ENCODE assay signal across 8 cellular contexts in the genomic region with DNA sequence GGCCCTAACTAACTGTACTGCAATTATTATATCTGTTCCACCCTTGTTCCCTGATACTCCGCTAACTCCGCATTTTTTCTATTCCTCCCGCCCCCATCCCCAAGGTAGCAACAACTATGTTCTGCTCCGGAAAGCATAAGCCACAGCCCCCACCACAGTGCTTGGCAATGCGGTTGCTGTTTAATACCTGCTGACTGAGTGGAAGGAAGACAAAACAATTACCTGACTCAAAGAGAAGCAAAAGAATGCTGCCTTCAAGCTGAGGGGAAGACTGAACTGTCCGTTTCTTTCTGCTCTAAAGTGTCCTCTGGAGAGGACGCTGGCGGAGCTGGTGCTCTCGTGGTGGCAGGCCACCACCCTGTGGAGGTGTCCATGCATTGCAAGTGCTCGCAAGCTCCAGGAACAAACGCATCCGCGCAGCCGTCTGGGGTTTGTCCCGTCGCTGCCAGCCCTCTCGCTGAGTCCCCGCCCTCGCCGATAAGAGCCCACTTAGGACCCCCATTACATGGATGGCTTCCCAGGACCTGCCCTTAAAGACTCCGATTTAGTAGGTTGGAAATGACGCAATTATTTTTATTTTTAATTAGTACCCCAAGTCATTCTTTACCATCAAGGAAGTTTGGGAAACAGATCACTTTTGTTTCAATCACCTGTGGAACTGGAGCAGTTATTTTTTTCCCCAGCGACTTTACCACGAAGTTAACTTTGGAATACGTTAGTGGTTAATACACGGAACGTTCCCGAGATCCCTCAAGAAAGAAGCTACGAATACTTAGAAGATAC. TPM values are rescaled to one million over a fixed set of nuclear protein-coding genes. Genes with fewer than 3 reads are reported as not detected.
A peak's percentile ranks its signal among the peaks of the same experiment; 100 is the strongest.
DNase-seq lines count a peak whose midpoint lies in the region; ATAC-seq and TF ChIP-seq lines count a peak whose summit lies in the region.

No MANE protein-coding gene starts in this region.

- H3K27me3 ChIP-seq in right cardiac atrium (ENCODE audit: control insufficient read depth, insufficient read depth) (no peaks in the 10 kb centered on the region), vagina (no peaks in the 10 kb centered on the region)

- peak overlapping the region; percentile 97 for H3K27ac ChIP-seq in right cardiac atrium (ENCODE audit: low read length)
- peak overlapping the region; percentile 98 for H3K27ac ChIP-seq in vagina

- no peaks in the 10 kb centered on the region for H3K36me3 ChIP-seq in vagina

- H3K9me3 ChIP-seq in right cardiac atrium (ENCODE audit: control insufficient read depth, low read length) (no peaks in the 10 kb centered on the region), vagina (no peaks in the 10 kb centered on the region)

- no peak for TF ChIP-seq POLR2A in vagina (IDR thresholded peaks at IDR 0.05)

- H3K4me3 ChIP-seq in GM12865 (ENCODE audit: low read depth, low read length), result peak overlapping the region; percentile 99
- peak overlapping the region; percentile 86 for H3K4me3 ChIP-seq in right cardiac atrium (ENCODE audit: low read length)
- peak overlapping the region; percentile 93 to 98 for H3K4me3 ChIP-seq in vagina

- DNase-seq in GM12865 (ENCODE audit: low read depth) (peak; percentile 95), NCI-H1105 (lab: John Stamatoyannopoulos, UW) (peak; percentile 43), T follicular helper cell (ENCODE audit: low read depth) (peak; percentile 60), amniotic stem cell (lab: John Stamatoyannopoulos, UW) (peak; percentile 66), right cardiac atrium (peak; percentile 92 to 96 (median 96)), putamen (ENCODE audit: low spot score) (peak; percentile 88), vagina (ENCODE audit: extremely low spot score in 2 of 2) (peak in 1 of 2 donors; percentile 95)

- ATAC-seq in HG02623 (IDR thresholded peaks at IDR 0.05; ENCODE audit: unreplicated experiment) (peak; percentile 41), right cardiac atrium (peak; percentile 80)

- H3K4me1 ChIP-seq in right cardiac atrium (ENCODE audit: control insufficient read depth, insufficient read depth, low read length), result peaks cover 6% of the 10 kb centered on the region
- peaks cover 39% of the 10 kb centered on the region for H3K4me1 ChIP-seq in vagina

- TF ChIP-seq CTCF in GM12865 (IDR thresholded peaks at IDR 0.05; ENCODE audit: insufficient read depth, low read depth, low read length, missing control alignments) (peak; percentile 96), vagina (IDR thresholded peaks at IDR 0.05) (peak; percentile 79 to 88 (median 87))

- WGBS in right cardiac atrium, result under 1% methylated on average over 29 of the region's 29 CpGs

- intact Hi-C loops in right cardiac atrium (cut with DNase I) (loop anchor here (5.0 to 10.0 kb wide), 6 partner anchors 51 to 314 kb away; no protein-coding TSS in a partner anchor), vagina (cut with DNase I) (loop anchor here (10.0 kb wide), 3 partner anchors 91 to 311 kb away; a partner anchor contains a TSS)

RNA-seq across cellular contexts. Expression of a gene that starts 1.6 kb away (rescaled TPM):
- total RNA-seq in right cardiac atrium, result 100 to 1,000 TPM; 493 to 926 (median 671) TPM
- polyA plus RNA-seq in right cardiac atrium, result 1,833 TPM
- total RNA-seq in vagina, result 193 TPM

RNA-seq across cellular contexts. Expression of a gene that starts 15.9 kb away (rescaled TPM):
- 100 to 1,000 TPM; 171 to 199 (median 174) TPM for total RNA-seq in right cardiac atrium
- polyA plus RNA-seq in right cardiac atrium, result 343 TPM
- total RNA-seq in vagina, result 214 TPM

RNA-seq across cellular contexts. Expression of a gene that starts 26.3 kb away (rescaled TPM):
- 100 to 1,000 TPM; 337 to 479 (median 357) TPM for total RNA-seq in right cardiac atrium
- polyA plus RNA-seq in right cardiac atrium, result 177 TPM
- 1.2 TPM for total RNA-seq in vagina

Comparison
In these comparisons a context has a peak if more than half of its experiments do, and no peak if none do; other contexts are left out.
1. RNA of a gene that starts 26.3 kb away (total RNA-seq): 337 to 479 TPM in right cardiac atrium; 1.2 TPM in vagina (single experiment); every median in the first group is over 100 times any median in the second.
2. Peak in every context shown above with its lines, with median percentiles within 50 percentile points of each other: H3K4me3 ChIP-seq.